ENCODE assay signal across 26 cellular contexts in the genomic region with DNA sequence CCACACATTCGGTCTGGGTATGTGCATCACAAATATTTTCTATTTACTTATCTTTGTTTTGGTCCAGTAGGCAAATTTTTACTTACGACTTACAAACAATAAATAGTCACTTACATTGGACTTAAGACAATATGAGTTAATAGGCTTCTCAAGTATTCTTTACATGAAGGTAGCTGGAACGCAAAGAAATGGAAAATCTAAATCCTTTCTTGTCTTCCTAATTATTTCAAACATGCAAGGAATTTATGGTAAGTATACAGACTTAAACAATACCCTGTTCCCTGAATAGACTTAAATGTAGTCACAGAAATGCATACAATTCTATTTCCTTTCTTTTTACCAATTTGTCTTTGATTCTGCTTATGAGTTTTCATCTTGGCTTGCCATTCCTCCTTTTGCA.
"Had no signal": no experiment of that assay in that cellular context is flagged by ENCODE, and none has a peak within 500 bp of the region (broad histone marks: within the 10 kb centered on the region; RNA-seq: fewer than 3 reads in every experiment).

No MANE protein-coding gene starts in this region.

- H3K27me3 Mint-ChIP-seq: memory B cell; naive thymus-derived CD4-positive, alpha-beta T cell; type B pancreatic cell had no signal

- H3K27ac ChIP-seq: dorsolateral prefrontal cortex, epithelial cell of prostate, gastrocnemius medialis, prostate gland, sigmoid colon, testis, tibial artery had no signal

- H3K27me3 ChIP-seq: dorsolateral prefrontal cortex, gastrocnemius medialis, sigmoid colon, testis, tibial artery had no signal

- H3K9me3 Mint-ChIP-seq: memory B cell; mesothelial cell of epicardium; nephron; stimulated activated effector memory CD8-positive, alpha-beta T cell treated with anti-CD3 and anti-CD28 coated beads, Interleukin-12 subunit alpha, Interleukin-12 subunit beta, amount 100 ng/mL, for 72 hours had no signal

- H3K27ac Mint-ChIP-seq: memory B cell; mesothelial cell of epicardium; naive thymus-derived CD4-positive, alpha-beta T cell; nephron; stimulated activated effector memory CD8-positive, alpha-beta T cell treated with anti-CD3 and anti-CD28 coated beads, Interleukin-12 subunit alpha, Interleukin-12 subunit beta, amount 100 ng/mL, for 72 hours; type B pancreatic cell had no signal

- H3K9me3 ChIP-seq: gastrocnemius medialis, prostate gland, sigmoid colon, testis, tibial artery had no signal

- ATAC-seq: esophagus mucosa; gastrocnemius medialis; left lobe of liver; naive thymus-derived CD4-positive, alpha-beta T cell; right cardiac atrium; stimulated activated effector memory CD8-positive, alpha-beta T cell treated with anti-CD3 and anti-CD28 coated beads, Interleukin-12 subunit alpha, Interleukin-12 subunit beta, amount 100 ng/mL, for 72 hours; stimulated activated naive CD8-positive, alpha-beta T cell treated with anti-CD3 and anti-CD28 coated beads, Interleukin-15, Interleukin-2, amounts not matched to agents 100 U/mL and 50 U/mL, for 24 hours had no signal

- H3K4me1 Mint-ChIP-seq: memory B cell; stimulated activated effector memory CD8-positive, alpha-beta T cell treated with anti-CD3 and anti-CD28 coated beads, Interleukin-12 subunit alpha, Interleukin-12 subunit beta, amount 100 ng/mL, for 72 hours had no signal

- H3K4me3 ChIP-seq: dorsolateral prefrontal cortex, gastrocnemius medialis, lung, prostate gland, sigmoid colon, testis, tibial artery had no signal

- H3K4me1 ChIP-seq: gastrocnemius medialis, prostate gland, sigmoid colon, testis, tibial artery had no signal

- DNase-seq: dorsolateral prefrontal cortex; effector CD4-positive, alpha-beta T cell; foreskin fibroblast; gastrocnemius medialis; head of caudate nucleus; kidney; naive thymus-derived CD4-positive, alpha-beta T cell; nucleus accumbens; right cardiac atrium; sigmoid colon; stimulated activated CD4-positive, alpha-beta T cell treated with anti-CD3 and anti-CD28 coated beads, Interleukin-2, amount 100 ng/mL, for 24 hours; stimulated activated CD4-positive, alpha-beta T cell treated with anti-CD3 and anti-CD28 coated beads, Interleukin-4, amount 100 ng/mL, for 24 hours; stimulated activated naive CD8-positive, alpha-beta T cell treated with anti-CD3 and anti-CD28 coated beads, Interleukin-15, Interleukin-2, amounts not matched to agents 100 U/mL and 50 U/mL, for 24 hours; substantia nigra; testis; tibial artery had no signal

- H3K36me3 ChIP-seq: gastrocnemius medialis, prostate gland, sigmoid colon, tibial artery had no signal

- H3K36me3 Mint-ChIP-seq: mesothelial cell of epicardium; stimulated activated effector memory CD8-positive, alpha-beta T cell treated with anti-CD3 and anti-CD28 coated beads, Interleukin-12 subunit alpha, Interleukin-12 subunit beta, amount 100 ng/mL, for 72 hours; type B pancreatic cell had no signal

- H3K4me3 Mint-ChIP-seq: memory B cell; mesothelial cell of epicardium; naive thymus-derived CD4-positive, alpha-beta T cell; nephron; stimulated activated effector memory CD8-positive, alpha-beta T cell treated with anti-CD3 and anti-CD28 coated beads, Interleukin-12 subunit alpha, Interleukin-12 subunit beta, amount 100 ng/mL, for 72 hours; type B pancreatic cell had no signal
